ENCODE assay signal across 9 cellular contexts in genomic region chr9:121765021-121765950, GRCh38.
DNase-seq lines count a peak whose midpoint lies in the region; ATAC-seq, FAIRE-seq and TF ChIP-seq lines count a peak whose summit lies in the region.
"Had no signal": no experiment of that assay in that cellular context is flagged by ENCODE, and none has a peak within 500 bp of the region (broad histone marks: within the 10 kb centered on the region; RNA-seq: fewer than 3 reads in every experiment).

No MANE protein-coding gene starts in this region.

- no peaks in the 10 kb centered on the region for H3K9me3 Mint-ChIP-seq in HFFc6
- no peaks in the 10 kb centered on the region for H3K9me3 Mint-ChIP-seq in activated T-cell treated with anti-CD3 and anti-CD28 coated beads, Interleukin-2, amount 50 U/mL, for 72 hours

- H3K27ac Mint-ChIP-seq in HFFc6, result peak overlapping the region; percentile 84
- no peak overlapping the region for H3K27ac Mint-ChIP-seq in activated T-cell treated with anti-CD3 and anti-CD28 coated beads, Interleukin-2, amount 50 U/mL, for 72 hours

- peak overlapping the region; percentile 41 for H3K27ac ChIP-seq in stomach smooth muscle (ENCODE audit: low read length)
- H3K27ac ChIP-seq: KMS-11 had no signal

- TF ChIP-seq CTCF in HFFc6 (IDR thresholded peaks at IDR 0.05) (no peak), bronchial epithelial cell (IDR thresholded peaks at IDR 0.05; ENCODE audit: insufficient read depth, low read length, severe bottlenecking) (no peak)

- peak overlapping the region; percentile 5; the same call in 1 of the 2 replicates for H3K4me3 Mint-ChIP-seq in HFFc6
- H3K4me3 Mint-ChIP-seq in activated T-cell treated with anti-CD3 and anti-CD28 coated beads, Interleukin-2, amount 50 U/mL, for 72 hours, result no peak overlapping the region

- H3K9me3 ChIP-seq in stomach smooth muscle (ENCODE audit: control insufficient read depth in 2 of 2, low read length in 2 of 2), result no peaks in the 10 kb centered on the region

- ATAC-seq in GM18870 (IDR thresholded peaks at IDR 0.05; ENCODE audit: unreplicated experiment) (no peak), GM18907 (IDR thresholded peaks at IDR 0.05; ENCODE audit: unreplicated experiment) (no peak)
- no peak for ATAC-seq in activated T-cell treated with anti-CD3 and anti-CD28 coated beads, Interleukin-2, amount 50 U/mL, for 72 hours (replicated peaks in 1 of 2)

- H3K27me3 ChIP-seq in bronchial epithelial cell (ENCODE audit: control insufficient read depth, insufficient read depth, low read length) (no peaks in the 10 kb centered on the region), stomach smooth muscle (ENCODE audit: control insufficient read depth in 1 of 2, insufficient read depth in 2 of 2, low read length in 2 of 2) (no peaks in the 10 kb centered on the region)

- FAIRE-seq in bronchial epithelial cell (lab: Jason Lieb, UNC), result no peak

- H3K36me3 ChIP-seq in bronchial epithelial cell (ENCODE audit: control insufficient read depth, insufficient read depth, low read length), result peaks cover 73% of the 10 kb centered on the region
- peaks cover 46 to 74% of the 10 kb centered on the region in 2 donors for H3K36me3 ChIP-seq in stomach smooth muscle (ENCODE audit: control insufficient read depth in 2 of 2, insufficient read depth in 2 of 2, low read length in 2 of 2)

- H3K4me1 Mint-ChIP-seq in HFFc6 (ENCODE audit: low read depth), result peaks cover 54% of the 10 kb centered on the region
- H3K4me1 Mint-ChIP-seq in activated T-cell treated with anti-CD3 and anti-CD28 coated beads, Interleukin-2, amount 50 U/mL, for 72 hours (ENCODE audit: low read depth), result no peaks in the 10 kb centered on the region

- peak overlapping the region; percentile 1 to 36 for H3K9ac ChIP-seq in stomach smooth muscle (ENCODE audit: low read length in 2 of 2)
- H3K9ac ChIP-seq: KMS-11 had no signal

- H3K4me3 ChIP-seq in bronchial epithelial cell (ENCODE audit: low read depth, low read length) (no peak overlapping the region), stomach smooth muscle (ENCODE audit: low read length in 2 of 2) (no peak overlapping the region)

- peaks cover 6% of the 10 kb centered on the region; the same call in 1 of the 2 replicates for H3K27me3 Mint-ChIP-seq in HFFc6 (ENCODE audit: insufficient read depth)
- H3K27me3 Mint-ChIP-seq in activated T-cell treated with anti-CD3 and anti-CD28 coated beads, Interleukin-2, amount 50 U/mL, for 72 hours (ENCODE audit: low read depth), result no peaks in the 10 kb centered on the region

- peak; percentile 38 for DNase-seq in HFFc6
- DNase-seq in bronchial epithelial cell (ENCODE audit: low read depth), result peak; percentile 28
- peak; percentile 94 for DNase-seq in hepatic stellate cell (ENCODE audit: low spot score)
- no peak for DNase-seq in activated T-cell treated with anti-CD3 and anti-CD28 coated beads, Interleukin-2, amount 50 U/mL, for 72 hours
- no peak for DNase-seq in UCSD-AML1 (lab: John Stamatoyannopoulos, UW; ENCODE audit: unreplicated experiment)

- H3K4me1 ChIP-seq in stomach smooth muscle (ENCODE audit: control insufficient read depth, insufficient read depth, low read length), result peaks cover 22% of the 10 kb centered on the region

- peaks cover 39% of the 10 kb centered on the region for H3K36me3 Mint-ChIP-seq in HFFc6 (ENCODE audit: low read depth)
- H3K36me3 Mint-ChIP-seq in activated T-cell treated with anti-CD3 and anti-CD28 coated beads, Interleukin-2, amount 50 U/mL, for 72 hours (ENCODE audit: insufficient read depth in 2 of 2), result no peaks in the 10 kb centered on the region

Comparison
In these comparisons a context has a peak if more than half of its experiments do, and no peak if none do; other contexts are left out.
1. DNase-seq: peak in HFFc6 (single experiment), bronchial epithelial cell (single experiment) and hepatic stellate cell (single experiment); none in activated T-cell treated with anti-CD3 and anti-CD28 coated beads, Interleukin-2, amount 50 U/mL, for 72 hours (0 of 2) and UCSD-AML1 (single experiment).